14 cellular contexts compared by ENCODE assay signal in the genomic region with DNA sequence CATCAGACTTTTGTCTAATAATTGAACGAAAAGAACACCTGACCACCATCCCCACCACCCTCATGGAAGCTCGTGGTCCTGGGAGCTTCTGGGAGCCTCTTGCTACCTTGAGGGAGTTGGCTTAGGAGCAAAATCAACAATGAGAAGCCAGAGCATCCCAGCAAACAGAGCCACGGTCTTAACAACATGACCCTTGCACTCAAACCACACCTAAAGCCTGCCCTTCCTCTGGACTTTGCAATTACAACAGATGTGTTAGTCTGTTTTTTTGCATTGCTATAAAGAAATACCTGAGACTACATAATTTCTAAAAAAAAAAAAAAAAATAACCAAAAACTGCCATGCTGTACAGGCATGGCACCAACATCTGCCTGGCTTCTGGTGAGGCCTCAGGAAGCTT. TPM values are rescaled to one million over a fixed set of nuclear protein-coding genes. Genes with fewer than 3 reads are reported as not detected.
DNase-seq lines count a peak whose midpoint lies in the region; ATAC-seq and TF ChIP-seq lines count a peak whose summit lies in the region.
"Had no signal": no experiment of that assay in that cellular context is flagged by ENCODE, and none has a peak within 500 bp of the region (broad histone marks: within the 10 kb centered on the region; RNA-seq: fewer than 3 reads in every experiment).

No MANE protein-coding gene starts in this region.

- ATAC-seq in left lobe of liver (peak; percentile 56), HG03135 (IDR thresholded peaks at IDR 0.05; ENCODE audit: unreplicated experiment) (no peak)
- ATAC-seq: GM12878, GM23338 had no signal

- H3K9ac ChIP-seq in mucosa of rectum (ENCODE audit: low read depth in 1 of 2, low read length in 2 of 2): no peak overlapping the region
- H3K9ac ChIP-seq: BLaER1 treated with 17β-estradiol and CSF1 and Interleukin-3, amounts not matched to agents 10 nM and 100 nM had no signal

- H3K4me1 ChIP-seq in left ventricle myocardium inferior: peaks cover 24% of the 10 kb centered on the region
- peaks cover 0 to 3% of the 10 kb centered on the region in 2 donors for H3K4me1 ChIP-seq in right atrium auricular region
- peaks cover 2 to 9% of the 10 kb centered on the region in 2 donors for H3K4me1 ChIP-seq in mucosa of rectum (ENCODE audit: control insufficient read depth in 2 of 2, insufficient read depth in 2 of 2, low read length in 2 of 2)
- H3K4me1 ChIP-seq: BLaER1 treated with 17β-estradiol and CSF1 and Interleukin-3, amounts not matched to agents 10 nM and 100 nM had no signal

- H3K4me3 ChIP-seq in left ventricle myocardium inferior: no peak overlapping the region
- H3K4me3 ChIP-seq in right atrium auricular region: no peak overlapping the region
- H3K4me3 ChIP-seq in mucosa of rectum (ENCODE audit: low read length in 2 of 2): no peak overlapping the region
- H3K4me3 ChIP-seq: BLaER1 treated with 17β-estradiol and CSF1 and Interleukin-3, amounts not matched to agents 10 nM and 100 nM; GM12878; GM23338 had no signal

- H3K27ac ChIP-seq in left ventricle myocardium inferior (replicated peaks): peak overlapping the region; percentile 96
- H3K27ac ChIP-seq in right atrium auricular region: peak overlapping the region in 1 of 2 donors; percentile 97
- peak overlapping the region; percentile 14 to 31 for H3K27ac ChIP-seq in mucosa of rectum (ENCODE audit: low read depth in 2 of 2, low read length in 2 of 2)
- H3K27ac ChIP-seq: BLaER1 treated with 17β-estradiol and CSF1 and Interleukin-3, amounts not matched to agents 10 nM and 100 nM had no signal

- TF ChIP-seq CTCF in left ventricle myocardium inferior (IDR thresholded peaks at IDR 0.05; ENCODE audit: borderline replicate concordance) (no peak), right atrium auricular region (IDR thresholded peaks at IDR 0.05) (no peak)

- H3K27me3 ChIP-seq in left ventricle myocardium inferior (ENCODE audit: low read depth) (no peaks in the 10 kb centered on the region), right atrium auricular region (no peaks in the 10 kb centered on the region), mucosa of rectum (ENCODE audit: control insufficient read depth in 2 of 2, insufficient read depth in 2 of 2, low read length in 2 of 2) (no peaks in the 10 kb centered on the region)
- H3K27me3 ChIP-seq: BLaER1 treated with 17β-estradiol and CSF1 and Interleukin-3, amounts not matched to agents 10 nM and 100 nM had no signal

- H3K9me3 ChIP-seq in left ventricle myocardium inferior (replicated peaks) (no peaks in the 10 kb centered on the region), right atrium auricular region (no peaks in the 10 kb centered on the region), mucosa of rectum (ENCODE audit: control insufficient read depth in 2 of 2, low read length in 2 of 2) (no peaks in the 10 kb centered on the region)

- intact Hi-C loops in left ventricle myocardium inferior (cut with micrococcal nuclease): loop anchor here (10.0 kb wide), 1 partner anchor 97 kb away; no protein-coding TSS in a partner anchor

- H3K36me3 ChIP-seq in left ventricle myocardium inferior (no peaks in the 10 kb centered on the region), right atrium auricular region (no peaks in the 10 kb centered on the region), mucosa of rectum (ENCODE audit: control insufficient read depth in 2 of 2, insufficient read depth in 2 of 2, low read length in 2 of 2) (no peaks in the 10 kb centered on the region)
- H3K36me3 ChIP-seq: BLaER1 treated with 17β-estradiol and CSF1 and Interleukin-3, amounts not matched to agents 10 nM and 100 nM had no signal

- DNase-seq in left ventricle myocardium inferior: no peak
- no peak for DNase-seq in right atrium auricular region (ENCODE audit: low spot score)
- DNase-seq in left lobe of liver (ENCODE audit: low spot score): no peak
- no peak for DNase-seq in NCI-H2227 (lab: John Stamatoyannopoulos, UW; ENCODE audit: unreplicated experiment)
- no peak for DNase-seq in nucleus accumbens (lab: John Stamatoyannopoulos, UW)
- DNase-seq: ACHN; CD4-positive, CD25-positive, alpha-beta regulatory T cell; H7 had no signal

RNA-seq across cellular contexts. Expression of gene RBM24, which starts 9.5 kb away (rescaled TPM):
- total RNA-seq in left ventricle myocardium inferior (189 TPM), right atrium auricular region (100 to 1,000 TPM; 133 to 194 TPM), left lobe of liver (0.05 TPM)
- total RNA-seq: CD4-positive, CD25-positive, alpha-beta regulatory T cell; HT-29 had no signal

Comparison
In these comparisons a context has a peak if more than half of its experiments do, and no peak if none do; other contexts are left out.
1. RNA of gene RBM24, which starts 9.5 kb away (total RNA-seq): 133 to 194 TPM in right atrium auricular region and 189 TPM in left ventricle myocardium inferior (single experiment); 0.05 TPM in left lobe of liver (single experiment); every median in the first group is over 100 times any median in the second.